In the genomic region with DNA sequence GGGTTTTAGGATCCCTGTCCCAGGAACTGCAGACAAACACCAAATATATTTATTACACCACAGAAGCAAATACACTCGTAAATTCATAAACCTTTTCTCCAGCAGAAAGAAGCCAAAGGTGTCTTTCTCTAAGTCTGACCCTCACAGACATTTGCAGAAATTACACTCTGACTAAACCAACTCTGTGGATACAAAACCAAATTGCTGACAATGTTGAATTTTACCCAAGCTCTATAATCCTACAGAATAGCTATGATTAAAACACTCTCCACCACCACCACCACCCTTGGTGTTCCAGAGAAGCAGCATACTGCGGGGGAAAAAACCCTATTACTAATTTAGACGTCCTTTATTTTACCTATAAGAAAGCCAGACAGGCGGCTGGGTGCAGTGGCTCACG, we compare ENCODE assay signal across 17 cellular contexts.
"Had no signal": no experiment of that assay in that cellular context is flagged by ENCODE, and none has a peak within 500 bp of the region (broad histone marks: within the 10 kb centered on the region; RNA-seq: fewer than 3 reads in every experiment).

No MANE protein-coding gene starts in this region.

- H3K9me3 ChIP-seq: left ventricle myocardium inferior, ovary, thoracic aorta, upper lobe of right lung had no signal

- H3K27ac Mint-ChIP-seq: activated CD4-positive, alpha-beta T cell treated with anti-CD3 and anti-CD28 coated beads, Interleukin-2, amount 10 ng/mL, durations not matched to agents 7 days and 5 days; activated T-helper 2 cell treated with anti-CD3 and anti-CD28 coated beads, Interferon-gamma antibody, Interleukin-2, Interleukin-4, amounts not matched to agents 10 μg/mL and 5 μg/mL and 100 μg/mL, durations not matched to agents 14 hours and 24 hours and 36 hours had no signal

- H3K4me3 Mint-ChIP-seq: activated CD4-positive, alpha-beta T cell treated with anti-CD3 and anti-CD28 coated beads, Interleukin-2, amount 10 ng/mL, durations not matched to agents 7 days and 5 days; stimulated activated memory B cell treated with anti-CD40 and anti-IgM and Interleukin-4, amounts not matched to agents 10 μg/mL and 1 μg/mL and 100 μg/mL, for 72 hours had no signal

- ATAC-seq: right cardiac atrium; SK-N-SH treated with all-trans-retinoic acid at 6 μM for 48 hours; stimulated activated memory B cell treated with anti-CD40 and anti-IgM and Interleukin-4, amounts not matched to agents 10 μg/mL and 1 μg/mL and 100 μg/mL, for 72 hours; T-cell had no signal

- DNase-seq: activated CD4-positive, alpha-beta T cell treated with anti-CD3 and anti-CD28 coated beads, Interleukin-2, amount 10 ng/mL, durations not matched to agents 7 days and 5 days; activated naive CD4-positive, alpha-beta T cell treated with Interleukin-2 at 50 U/mL for 16 hours; aorta; heart left ventricle; left ventricle myocardium inferior; ovary; psoas muscle; right cardiac atrium; stimulated activated CD4-positive, alpha-beta T cell treated with anti-CD3 and anti-CD28 coated beads, Interleukin-15, amount 100 ng/mL, for 24 hours; stimulated activated CD4-positive, alpha-beta T cell treated with anti-CD3 and anti-CD28 coated beads, Interleukin-2, amount 100 ng/mL, for 48 hours; T-cell; T-helper 9 cell; upper lobe of right lung had no signal

- H3K27me3 Mint-ChIP-seq: activated CD4-positive, alpha-beta T cell treated with anti-CD3 and anti-CD28 coated beads, Interleukin-2, amount 10 ng/mL, durations not matched to agents 7 days and 5 days; stimulated activated memory B cell treated with anti-CD40 and anti-IgM and Interleukin-4, amounts not matched to agents 10 μg/mL and 1 μg/mL and 100 μg/mL, for 72 hours; T-cell had no signal
